8 cellular contexts compared by ENCODE assay signal in the genomic region with DNA sequence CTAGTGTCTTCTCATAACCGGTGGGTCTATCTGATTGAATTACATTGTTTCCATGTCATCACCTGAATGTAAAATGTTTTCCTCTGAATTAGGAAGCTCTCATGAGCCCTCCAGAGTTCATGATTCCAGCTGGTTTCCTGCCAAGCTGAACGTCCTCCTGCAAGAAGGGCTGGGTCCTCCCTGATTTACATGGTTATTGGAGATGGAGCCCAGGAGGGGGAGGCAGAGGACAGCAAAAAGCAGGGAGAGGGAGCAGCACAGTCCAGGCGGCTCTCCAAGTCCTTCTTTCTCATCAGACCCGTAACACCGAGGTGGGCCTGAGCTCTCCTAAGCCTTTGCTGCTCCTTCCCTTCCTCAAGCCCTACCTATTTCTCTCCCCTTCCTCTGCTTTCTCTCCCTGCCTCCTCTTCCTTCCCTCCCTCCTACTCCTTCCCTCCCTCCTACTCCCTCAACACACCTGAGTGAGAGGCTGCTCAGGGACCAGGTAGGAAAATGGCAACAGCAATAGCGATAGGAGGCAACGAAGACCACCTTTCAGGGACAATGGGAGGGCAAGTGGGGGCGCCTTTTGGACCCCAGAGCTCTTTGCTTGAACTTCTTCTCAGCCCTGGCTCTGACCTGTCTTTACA.
A peak's percentile ranks its signal among the peaks of the same experiment; 100 is the strongest.
DNase-seq lines count a peak whose midpoint lies in the region; ATAC-seq and TF ChIP-seq lines count a peak whose summit lies in the region.

No MANE protein-coding gene starts in this region.

- no peaks in the 10 kb centered on the region for H3K9me3 ChIP-seq in WERI-Rb-1 (ENCODE audit: severe bottlenecking)
- H3K9me3 ChIP-seq in sigmoid colon, result peaks cover 0 to 5% (median 2%) of the 10 kb centered on the region in 4 donors
- H3K9me3 ChIP-seq in gastrocnemius medialis, result peaks cover 0 to 4% (median 0%) of the 10 kb centered on the region in 3 donors

- H3K4me1 ChIP-seq in sigmoid colon, result no peaks in the 10 kb centered on the region
- no peaks in the 10 kb centered on the region for H3K4me1 ChIP-seq in gastrocnemius medialis

- H3K27me3 ChIP-seq in WERI-Rb-1 (ENCODE audit: insufficient read depth, low read depth, severe bottlenecking) (peaks cover 93% of the 10 kb centered on the region), sigmoid colon (no peaks in the 10 kb centered on the region), gastrocnemius medialis (peaks cover 0 to 2% (median 0%) of the 10 kb centered on the region in 3 donors)

- TF ChIP-seq POLR2A in sigmoid colon (IDR thresholded peaks at IDR 0.05), result no peak
- no peak for TF ChIP-seq POLR2A in gastrocnemius medialis (IDR thresholded peaks at IDR 0.05)

- H3K4me3 ChIP-seq in GM12865 (ENCODE audit: low read depth, low read length) (no peak overlapping the region), WERI-Rb-1 (ENCODE audit: low read depth, low read length) (no peak overlapping the region), sigmoid colon (no peak overlapping the region), gastrocnemius medialis (no peak overlapping the region)

- WGBS in sigmoid colon, 2 donors, result 27 to 39% methylated on average over 8 of the region's 8 CpGs

- no peak overlapping the region for H3K27ac ChIP-seq in WERI-Rb-1
- H3K27ac ChIP-seq in sigmoid colon, result no peak overlapping the region
- no peak overlapping the region for H3K27ac ChIP-seq in gastrocnemius medialis

- peak; percentile 46 for TF ChIP-seq CTCF in GM12865 (IDR thresholded peaks at IDR 0.05; ENCODE audit: insufficient read depth, low read depth, low read length, missing control alignments)
- peak; percentile 62 for TF ChIP-seq CTCF in WERI-Rb-1 (IDR thresholded peaks at IDR 0.05; ENCODE audit: low read depth, low read length)
- TF ChIP-seq CTCF in sigmoid colon (IDR thresholded peaks at IDR 0.05), result peak in 3 of 4 experiments; percentile 11 to 35 (median 29)
- TF ChIP-seq CTCF in gastrocnemius medialis (IDR thresholded peaks at IDR 0.05 in 4 of 5, conservative IDR thresholded peaks at IDR 0.05 in 1 of 5), result peak in 1 of 5 experiments; percentile 26

- ATAC-seq in left ventricle myocardium superior (peak; percentile 87), gastrocnemius medialis (no peak), HG03095 (IDR thresholded peaks at IDR 0.05; ENCODE audit: unreplicated experiment) (no peak)

- H3K36me3 ChIP-seq in WERI-Rb-1 (no peaks in the 10 kb centered on the region), sigmoid colon (no peaks in the 10 kb centered on the region), gastrocnemius medialis (no peaks in the 10 kb centered on the region)

- intact Hi-C loops in left ventricle myocardium superior (cut with micrococcal nuclease), result no loop called here
- intact Hi-C loops in sigmoid colon (cut with DNase I), result no loop called here
- intact Hi-C loops in gastrocnemius medialis (cut with DNase I; ENCODE audit: low total_unique reads), result loop anchor here (10.0 kb wide), 1 partner anchor 1079 kb away; no protein-coding TSS in a partner anchor

- in situ Hi-C loops in gastrocnemius medialis (cut with MboI; ENCODE audit: low sequenced_read_pairs in 4 of 4), result loop anchor here in 2 of 4 donors (10.0 to 25.0 kb wide), 2 partner anchors 129 to 1079 kb away; no protein-coding TSS in a partner anchor

- TF ChIP-seq EP300 in sigmoid colon (IDR thresholded peaks at IDR 0.05), result no peak

- DNase-seq in GM12865 (ENCODE audit: low read depth), result peak; percentile 36
- DNase-seq in NCI-H1417 treated with DMSO at 0.1 percent for 48 hours (lab: John Stamatoyannopoulos, UW), result peak; percentile 40
- DNase-seq in WERI-Rb-1, result peak; percentile 51
- peak; percentile 57 for DNase-seq in left ventricle myocardium superior
- peak; percentile 82 for DNase-seq in sigmoid colon
- DNase-seq in gastrocnemius medialis, result no peak
- DNase-seq in stimulated activated CD8-positive, alpha-beta memory T cell treated with anti-CD3 and anti-CD28 coated beads, Interleukin-4, amount 100 ng/mL, for 48 hours, result no peak

Comparison
In these comparisons a context has a peak if more than half of its experiments do, and no peak if none do; other contexts are left out.
1. DNase-seq: peak in GM12865 (single experiment), NCI-H1417 treated with DMSO at 0.1 percent for 48 hours (single experiment), WERI-Rb-1 (single experiment), left ventricle myocardium superior (single experiment) and sigmoid colon (single experiment); none in gastrocnemius medialis (0 of 2) and stimulated activated CD8-positive, alpha-beta memory T cell treated with anti-CD3 and anti-CD28 coated beads, Interleukin-4, amount 100 ng/mL, for 48 hours (single experiment).